ENCODE assay signal across 8 cellular contexts in the genomic region with DNA sequence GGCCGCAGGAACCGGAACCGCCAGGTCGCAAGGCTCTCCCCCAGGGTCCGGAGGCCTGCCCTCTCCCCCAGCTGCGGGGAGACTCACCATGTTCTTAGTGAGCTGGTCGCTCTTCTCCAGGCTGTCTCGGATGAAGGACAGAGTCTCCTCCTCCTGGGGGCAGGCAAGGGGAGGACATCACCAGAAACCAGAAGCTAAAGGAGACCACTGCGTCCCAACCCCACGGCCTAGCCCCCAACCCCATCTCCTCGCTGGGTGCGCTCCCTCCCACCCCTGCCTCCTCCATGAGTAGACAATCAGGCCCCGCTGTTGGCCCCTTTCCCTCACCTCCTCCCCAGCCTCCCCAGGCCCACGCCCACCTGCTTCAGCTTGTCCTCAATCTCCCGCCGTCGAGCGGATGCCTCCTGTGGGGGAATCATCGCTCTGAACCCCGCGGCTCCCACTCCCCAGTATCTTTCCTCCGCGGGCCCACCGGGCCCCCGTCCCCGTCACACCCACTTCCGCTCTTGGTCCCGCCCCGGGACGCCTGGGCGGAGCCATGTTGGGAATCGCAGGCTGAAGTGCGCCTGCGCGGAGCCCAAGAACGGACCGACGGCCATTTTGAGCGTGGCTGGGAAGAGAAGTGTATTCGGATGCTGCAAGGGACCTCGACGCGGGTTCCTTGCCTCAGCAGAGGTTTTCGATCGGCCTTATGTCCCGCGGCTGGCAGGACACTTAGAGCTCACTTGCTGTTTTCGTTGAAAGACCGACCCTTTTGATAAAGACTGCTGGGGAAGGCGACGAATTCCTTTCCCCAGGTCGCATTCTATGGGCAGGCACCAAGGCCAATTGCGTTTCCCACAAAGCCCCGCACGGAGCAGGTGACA. TPM values are rescaled to one million over a fixed set of nuclear protein-coding genes. Genes with fewer than 3 reads are reported as not detected.
DNase-seq lines count a peak whose midpoint lies in the region; ATAC-seq and TF ChIP-seq lines count a peak whose summit lies in the region.

Gene EXOC7, minus strand, starts transcription at position 514 of the 866 bp plus-strand sequence. Its CDS starts 95 bp downstream, at position 419.

- CTCF ChIA-PET in Calu3 (lab: Charles Lee), result interaction anchor here (1.1 to 1.2 kb wide), 2 partner anchors 89 to 176 kb away, joined by 3 to 4 read pairs; no protein-coding TSS in a partner anchor

- H4K20me1 ChIP-seq in fibroblast of lung (ENCODE audit: control insufficient read depth, extremely low read depth, insufficient read depth, low read length), result no peaks in the 10 kb centered on the region

- peak within 1 kb of the TSS; percentile 75 for H3K27ac ChIP-seq in fibroblast of lung (ENCODE audit: insufficient read depth, low read length)

- no peak for TF ChIP-seq CTCF in Calu3 (IDR thresholded peaks at IDR 0.05; ENCODE audit: unreplicated experiment)
- TF ChIP-seq CTCF in fibroblast of lung (conservative IDR thresholded peaks at IDR 0.05 in 1 of 2, IDR thresholded peaks at IDR 0.05 in 1 of 2; ENCODE audit: low read depth in 1 of 2, low read length in 2 of 2), result no peak
- peak; percentile 20 for TF ChIP-seq CTCF in natural killer cell (IDR thresholded peaks at IDR 0.05)

- ATAC-seq in GM21619 (IDR thresholded peaks at IDR 0.05; ENCODE audit: unreplicated experiment) (peak; percentile 68), natural killer cell (peak; percentile 95 to 96 (median 96))

- H3K9me3 Mint-ChIP-seq in Calu3 (ENCODE audit: low read depth, unreplicated experiment) (no peaks in the 10 kb centered on the region), natural killer cell (no peaks in the 10 kb centered on the region)
- no peaks in the 10 kb centered on the region for H3K9me3 Mint-ChIP-seq in activated T-helper 1 cell treated with anti-CD3 and anti-CD28 coated beads, Interleukin-12 subunit alpha, Interleukin-12 subunit beta, Interleukin-2, Interleukin-4 antibody, amounts not matched to agents 30 ng/mL and 10 ng/mL and 1 ng/mL, durations not matched to agents 14 hours and 24 hours and 36 hours

- H3K27ac Mint-ChIP-seq in Calu3 (ENCODE audit: unreplicated experiment) (peak within 1 kb of the TSS; percentile 72), natural killer cell (peak within 1 kb of the TSS; percentile 87 to 96)
- peak within 1 kb of the TSS; percentile 93 for H3K27ac Mint-ChIP-seq in activated T-helper 1 cell treated with anti-CD3 and anti-CD28 coated beads, Interleukin-12 subunit alpha, Interleukin-12 subunit beta, Interleukin-2, Interleukin-4 antibody, amounts not matched to agents 30 ng/mL and 10 ng/mL and 1 ng/mL, durations not matched to agents 14 hours and 24 hours and 36 hours

- H3K36me3 Mint-ChIP-seq in Calu3 (ENCODE audit: insufficient read depth, unreplicated experiment), result peaks cover 35% of the 10 kb centered on the region
- peaks cover 20% of the 10 kb centered on the region for H3K36me3 Mint-ChIP-seq in activated T-helper 1 cell treated with anti-CD3 and anti-CD28 coated beads, Interleukin-12 subunit alpha, Interleukin-12 subunit beta, Interleukin-2, Interleukin-4 antibody, amounts not matched to agents 30 ng/mL and 10 ng/mL and 1 ng/mL, durations not matched to agents 14 hours and 24 hours and 36 hours (ENCODE audit: low read depth)
- peaks cover 7% of the 10 kb centered on the region for H3K36me3 Mint-ChIP-seq in natural killer cell

- H3K4me2 ChIP-seq in fibroblast of lung (ENCODE audit: extremely low read depth, insufficient read depth, low read length), result peak within 1 kb of the TSS; percentile 92

- H3K9ac ChIP-seq in fibroblast of lung (ENCODE audit: insufficient read depth, low read length), result peak within 1 kb of the TSS; percentile 74

- H3K27me3 Mint-ChIP-seq in Calu3 (ENCODE audit: unreplicated experiment) (no peaks in the 10 kb centered on the region), natural killer cell (ENCODE audit: low read depth in 2 of 2) (no peaks in the 10 kb centered on the region)
- peaks cover under 1% of the 10 kb centered on the region for H3K27me3 Mint-ChIP-seq in activated T-helper 1 cell treated with anti-CD3 and anti-CD28 coated beads, Interleukin-12 subunit alpha, Interleukin-12 subunit beta, Interleukin-2, Interleukin-4 antibody, amounts not matched to agents 30 ng/mL and 10 ng/mL and 1 ng/mL, durations not matched to agents 14 hours and 24 hours and 36 hours (ENCODE audit: insufficient read depth)

- intact Hi-C loops in Calu3 (cut with micrococcal nuclease; ENCODE audit: unreplicated experiment), result no loop called here
- intact Hi-C loops in activated T-helper 1 cell treated with anti-CD3 and anti-CD28 coated beads, Interleukin-12 subunit alpha, Interleukin-12 subunit beta, Interleukin-2, Interleukin-4 antibody, amounts not matched to agents 30 ng/mL and 10 ng/mL and 1 ng/mL, durations not matched to agents 14 hours and 24 hours and 36 hours (cut with micrococcal nuclease), result loop anchor here (1.0 to 10.0 kb wide), 6 partner anchors 17 to 281 kb away; partner anchors contain the start of genes ACOX1, FOXJ1, SPHK1 and TEN1
- intact Hi-C loops in natural killer cell (cut with micrococcal nuclease), result no loop called here

- DNase-seq in Calu3 (peak; percentile 93), Kasumi-1 (lab: John Stamatoyannopoulos, UW) (peak; percentile 95 to 98), RPMI7951 (ENCODE audit: low read depth) (peak; percentile 82), fibroblast of lung (ENCODE audit: low read depth in 2 of 2) (peak; percentile 79 to 90), natural killer cell (peak; percentile 94)
- peak; percentile 93 for DNase-seq in activated T-helper 1 cell treated with anti-CD3 and anti-CD28 coated beads, Interleukin-12 subunit alpha, Interleukin-12 subunit beta, Interleukin-2, Interleukin-4 antibody, amounts not matched to agents 30 ng/mL and 10 ng/mL and 1 ng/mL, durations not matched to agents 14 hours and 24 hours and 36 hours (ENCODE audit: low spot score)
- peak; percentile 87 to 94 (median 90) for DNase-seq in stimulated activated naive CD4-positive, alpha-beta T cell (lab: John Stamatoyannopoulos, UW)

- peak within 1 kb of the TSS; percentile 63 to 90 (median 82) for H3K4me3 ChIP-seq in fibroblast of lung (replicated peaks in 1 of 4; ENCODE audit: control extremely low read depth in 1 of 4, insufficient read depth in 1 of 4, low read depth in 3 of 4, low read length in 4 of 4)

- H3K4me1 Mint-ChIP-seq in Calu3 (ENCODE audit: low read depth, unreplicated experiment) (no peaks in the 10 kb centered on the region), natural killer cell (peaks cover 17 to 25% of the 10 kb centered on the region in 2 donors)
- H3K4me1 Mint-ChIP-seq in activated T-helper 1 cell treated with anti-CD3 and anti-CD28 coated beads, Interleukin-12 subunit alpha, Interleukin-12 subunit beta, Interleukin-2, Interleukin-4 antibody, amounts not matched to agents 30 ng/mL and 10 ng/mL and 1 ng/mL, durations not matched to agents 14 hours and 24 hours and 36 hours (ENCODE audit: low read depth), result peaks cover 15% of the 10 kb centered on the region

- no peaks in the 10 kb centered on the region for H3K9me3 ChIP-seq in fibroblast of lung (ENCODE audit: control insufficient read depth, insufficient read depth, low read depth, low read length)

- H3K79me2 ChIP-seq in fibroblast of lung (ENCODE audit: control insufficient read depth, insufficient read depth, low read length), result peaks cover 15% of the 10 kb centered on the region

- H3K4me1 ChIP-seq in fibroblast of lung (ENCODE audit: control insufficient read depth, extremely low read depth, insufficient read depth, low read length), result peaks cover 3% of the 10 kb centered on the region

- H3K36me3 ChIP-seq in fibroblast of lung (ENCODE audit: control insufficient read depth, insufficient read depth, low read length), result peaks cover 5% of the 10 kb centered on the region

- peak within 1 kb of the TSS; percentile 94 for H3K4me3 Mint-ChIP-seq in Calu3 (ENCODE audit: low read depth, unreplicated experiment)
- peak within 1 kb of the TSS; percentile 96 for H3K4me3 Mint-ChIP-seq in activated T-helper 1 cell treated with anti-CD3 and anti-CD28 coated beads, Interleukin-12 subunit alpha, Interleukin-12 subunit beta, Interleukin-2, Interleukin-4 antibody, amounts not matched to agents 30 ng/mL and 10 ng/mL and 1 ng/mL, durations not matched to agents 14 hours and 24 hours and 36 hours
- H3K4me3 Mint-ChIP-seq in natural killer cell, result peak within 1 kb of the TSS; percentile 96

- peak within 1 kb of the TSS; percentile 84 for H2AFZ ChIP-seq in fibroblast of lung (ENCODE audit: low read length)

- no TSS peak for BruUV-seq in Calu3 (replicated peaks; lab: Mats Ljungman, UMichigan)

- no peaks in the 10 kb centered on the region for H3K27me3 ChIP-seq in fibroblast of lung (ENCODE audit: control insufficient read depth, insufficient read depth, low read length)

RNA-seq across cellular contexts. Expression of gene EXOC7, which starts in this region (rescaled TPM):
- total RNA-seq in Calu3 (2022) (122 and 137 TPM in 2 replicates), fibroblast of lung (76.8 and 88.8 TPM in 2 replicates), natural killer cell (100 to 1,000 TPM; 130 to 149 (median 142) TPM)
- total RNA-seq in RPMI7951 (2014; rRNA removed; shearing (Covaris generic)), result 32.4 and 45.0 TPM in 2 replicates
- total RNA-seq in activated T-helper 1 cell treated with anti-CD3 and anti-CD28 coated beads, Interleukin-12 subunit alpha, Interleukin-12 subunit beta, Interleukin-2, Interleukin-4 antibody, amounts not matched to agents 30 ng/mL and 10 ng/mL and 1 ng/mL, durations not matched to agents 14 hours and 24 hours and 36 hours, result 108 and 116 TPM in 2 replicates
- polyA plus RNA-seq in fibroblast of lung, result 66.8 and 85.4 TPM in 2 replicates
- 97.3 and 104 TPM in 2 replicates for polyA plus RNA-seq in fibroblast of lung (2012)
- 224 and 247 TPM in 2 replicates for polyA minus RNA-seq in fibroblast of lung (ENCODE audit: low replicate concordance)

Comparison
In these comparisons a context has a peak if more than half of its experiments do, and no peak if none do; other contexts are left out.
1. Peak in every context shown above with its lines: DNase-seq, ATAC-seq, H3K4me3 ChIP-seq and H3K27ac ChIP-seq.